Comparison of ENCODE assay signal across 18 cellular contexts in genomic region chr11:2470495-2470894, GRCh38. TPM values are rescaled to one million over a fixed set of nuclear protein-coding genes. Genes with fewer than 3 reads are reported as not detected.
DNase-seq lines count a peak whose midpoint lies in the region; ATAC-seq and TF ChIP-seq lines count a peak whose summit lies in the region.
"Had no signal": no experiment of that assay in that cellular context is flagged by ENCODE, and none has a peak within 500 bp of the region (broad histone marks: within the 10 kb centered on the region; RNA-seq: fewer than 3 reads in every experiment).

No MANE protein-coding gene starts in this region.

- no peak for TF ChIP-seq POLR2A in lower leg skin (IDR thresholded peaks at IDR 0.05)

- H3K4me3 ChIP-seq in lower leg skin (ENCODE audit: low read depth, poor library complexity, severe bottlenecking) = no peak overlapping the region
- H3K4me3 ChIP-seq: BLaER1, GM23338 had no signal

- intact Hi-C loops in lower leg skin (cut with DNase I; ENCODE audit: low total_unique reads) (no loop called here), sciatic nerve (cut with DNase I) (no loop called here)

- WGBS in lower leg skin, 2 donors = 80% methylated on average over 7 of the region's 7 CpGs

- TF ChIP-seq CTCF in lower leg skin (IDR thresholded peaks at IDR 0.05) = no peak

- peak; percentile 3 for DNase-seq in activated effector memory CD4-positive, alpha-beta T cell treated with anti-CD3 and anti-CD28 coated beads, Interleukin-2, amount 50 U/mL, for 16 hours
- DNase-seq in activated effector memory CD4-positive, alpha-beta T cell treated with Interleukin-2 at 50 U/mL for 16 hours = no peak
- DNase-seq in lower leg skin (ENCODE audit: low spot score in 2 of 2) (peak; percentile 4 to 25), sciatic nerve (ENCODE audit: low spot score) (peak; percentile 5), SIG-M5 treated with dmso at 0.1 percent for 504 hours (lab: John Stamatoyannopoulos, UW; ENCODE audit: unreplicated experiment) (no peak), activated T-cell treated with anti-CD3 and anti-CD28 coated beads for 4 hours (no peak)
- DNase-seq in stimulated activated CD4-positive, alpha-beta T cell treated with anti-CD3 and anti-CD28 coated beads, Interleukin-2, amount 100 ng/mL, for 24 hours = no peak
- DNase-seq: 8988T; CD4-positive, alpha-beta memory T cell; DMS153; DMS79; GDM1; HFFc6 had no signal

- ATAC-seq in sciatic nerve = no peak
- ATAC-seq: GM23338, HCT116 had no signal

RNA-seq across cellular contexts. Expression of gene KCNQ1, which starts 25.7 kb away (rescaled TPM):
- total RNA-seq in lower leg skin (1 to 10 TPM in 3 of 4 donors, under 1 TPM in 1; 0.81 to 2.2 (median 1.6) TPM), sciatic nerve (6.2 TPM)
- total RNA-seq: A673, Daoy, HFFc6 had no signal

RNA-seq across cellular contexts. Expression of gene TRPM5, which starts 26.2 kb away (rescaled TPM):
- total RNA-seq in lower leg skin (not detected), sciatic nerve (not detected)
- total RNA-seq: A673, GM23338, HFFc6 had no signal

Comparison
In these comparisons a context has a peak if more than half of its experiments do, and no peak if none do; other contexts are left out.
1. DNase-seq: peak in activated effector memory CD4-positive, alpha-beta T cell treated with anti-CD3 and anti-CD28 coated beads, Interleukin-2, amount 50 U/mL, for 16 hours (single experiment), lower leg skin (2 of 2) and sciatic nerve (single experiment); none in activated effector memory CD4-positive, alpha-beta T cell treated with Interleukin-2 at 50 U/mL for 16 hours (single experiment), stimulated activated CD4-positive, alpha-beta T cell treated with anti-CD3 and anti-CD28 coated beads, Interleukin-2, amount 100 ng/mL, for 24 hours (0 of 2), SIG-M5 treated with dmso at 0.1 percent for 504 hours (single experiment) and activated T-cell treated with anti-CD3 and anti-CD28 coated beads for 4 hours (single experiment).